1 cellular context compared by ENCODE assay signal in the genomic region with DNA sequence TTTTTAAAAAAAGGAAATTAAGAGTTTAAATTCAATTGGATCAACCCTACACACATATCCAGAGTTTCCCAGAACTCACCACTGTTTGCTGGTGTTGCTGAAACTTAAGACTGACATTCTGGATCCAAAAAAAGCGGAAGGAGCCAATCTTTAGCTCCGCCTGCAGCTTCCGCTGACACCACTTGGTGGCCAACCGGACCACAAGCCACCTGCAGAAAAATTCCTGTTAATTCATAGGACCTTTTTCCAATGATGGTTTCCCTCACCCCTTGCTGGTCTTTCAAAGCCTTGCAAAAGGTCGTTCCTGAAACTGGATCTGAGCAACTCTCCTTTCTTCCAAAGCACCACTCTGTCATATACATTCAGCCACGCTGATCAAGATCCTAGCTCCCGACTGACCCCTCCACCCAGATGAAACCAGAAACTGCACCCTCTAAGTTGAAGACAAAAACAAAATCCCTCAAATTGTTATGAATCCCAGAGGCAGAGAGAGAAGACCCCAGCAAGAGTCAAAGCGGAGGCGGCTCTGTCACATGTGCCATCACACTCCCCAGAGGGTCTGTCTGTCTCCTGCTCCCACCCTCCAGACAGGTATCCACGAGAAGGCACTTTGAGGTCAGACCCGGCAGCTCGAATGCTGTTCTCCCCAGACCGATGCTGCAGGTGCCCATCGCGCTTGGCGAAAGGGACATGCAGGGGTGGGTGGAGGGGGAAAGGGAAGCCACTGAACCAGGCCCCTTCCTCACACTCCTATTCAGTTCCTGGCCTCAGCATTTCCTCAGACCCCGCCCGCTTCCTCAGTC.
TF ChIP-seq lines count a peak whose summit lies in the region.

No MANE protein-coding gene starts in this region.

TF ChIP-seq in K562, 482 proteins besides CTCF, POLR2A, EP300 and RAD21 (continued from another document and continues in another):
- TF ChIP-seq, protein P1, sequence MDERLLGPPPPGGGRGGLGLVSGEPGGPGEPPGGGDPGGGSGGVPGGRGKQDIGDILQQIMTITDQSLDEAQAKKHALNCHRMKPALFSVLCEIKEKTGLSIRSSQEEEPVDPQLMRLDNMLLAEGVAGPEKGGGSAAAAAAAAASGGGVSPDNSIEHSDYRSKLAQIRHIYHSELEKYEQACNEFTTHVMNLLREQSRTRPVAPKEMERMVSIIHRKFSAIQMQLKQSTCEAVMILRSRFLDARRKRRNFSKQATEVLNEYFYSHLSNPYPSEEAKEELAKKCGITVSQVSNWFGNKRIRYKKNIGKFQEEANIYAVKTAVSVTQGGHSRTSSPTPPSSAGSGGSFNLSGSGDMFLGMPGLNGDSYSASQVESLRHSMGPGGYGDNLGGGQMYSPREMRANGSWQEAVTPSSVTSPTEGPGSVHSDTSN (CRISPR knock-in tag; IDR thresholded peaks at IDR 0.05; ENCODE audit: low read depth): no peak
- TF ChIP-seq, protein P1 (tag; conservative IDR thresholded peaks at IDR 0.05; ENCODE audit: low read depth): peak; percentile 24; the same call in 1 of the 2 replicates
- TF ChIP-seq KDM2B (CRISPR knock-in tag; IDR thresholded peaks at IDR 0.05): 0 out of 2 replicates have a peak, but pooled peaks have one; percentile 13
- peak; percentile 26 for TF ChIP-seq RBM39 (optimal IDR thresholded peaks at IDR 0.05; ENCODE audit: low read depth, low read length)
- 0 out of 2 replicates have a peak, but pooled peaks have one; percentile 25 for TF ChIP-seq CREM (IDR thresholded peaks at IDR 0.05; ENCODE audit: low read depth)
- peak; percentile 51 for TF ChIP-seq MYC (IDR thresholded peaks at IDR 0.05; ENCODE audit: low read depth, low read length)
- no peak for TF ChIP-seq MYC (CRISPR knock-in tag; IDR thresholded peaks at IDR 0.05; ENCODE audit: borderline replicate concordance, low read depth)
- TF ChIP-seq SIN3A (IDR thresholded peaks at IDR 0.05; ENCODE audit: borderline replicate concordance in 2 of 2, control insufficient read depth in 1 of 2, low read depth in 2 of 2, low read length in 2 of 2): peak; percentile 61 to 87; a peak in 2 of 4 replicates
- TF ChIP-seq, protein P2, sequence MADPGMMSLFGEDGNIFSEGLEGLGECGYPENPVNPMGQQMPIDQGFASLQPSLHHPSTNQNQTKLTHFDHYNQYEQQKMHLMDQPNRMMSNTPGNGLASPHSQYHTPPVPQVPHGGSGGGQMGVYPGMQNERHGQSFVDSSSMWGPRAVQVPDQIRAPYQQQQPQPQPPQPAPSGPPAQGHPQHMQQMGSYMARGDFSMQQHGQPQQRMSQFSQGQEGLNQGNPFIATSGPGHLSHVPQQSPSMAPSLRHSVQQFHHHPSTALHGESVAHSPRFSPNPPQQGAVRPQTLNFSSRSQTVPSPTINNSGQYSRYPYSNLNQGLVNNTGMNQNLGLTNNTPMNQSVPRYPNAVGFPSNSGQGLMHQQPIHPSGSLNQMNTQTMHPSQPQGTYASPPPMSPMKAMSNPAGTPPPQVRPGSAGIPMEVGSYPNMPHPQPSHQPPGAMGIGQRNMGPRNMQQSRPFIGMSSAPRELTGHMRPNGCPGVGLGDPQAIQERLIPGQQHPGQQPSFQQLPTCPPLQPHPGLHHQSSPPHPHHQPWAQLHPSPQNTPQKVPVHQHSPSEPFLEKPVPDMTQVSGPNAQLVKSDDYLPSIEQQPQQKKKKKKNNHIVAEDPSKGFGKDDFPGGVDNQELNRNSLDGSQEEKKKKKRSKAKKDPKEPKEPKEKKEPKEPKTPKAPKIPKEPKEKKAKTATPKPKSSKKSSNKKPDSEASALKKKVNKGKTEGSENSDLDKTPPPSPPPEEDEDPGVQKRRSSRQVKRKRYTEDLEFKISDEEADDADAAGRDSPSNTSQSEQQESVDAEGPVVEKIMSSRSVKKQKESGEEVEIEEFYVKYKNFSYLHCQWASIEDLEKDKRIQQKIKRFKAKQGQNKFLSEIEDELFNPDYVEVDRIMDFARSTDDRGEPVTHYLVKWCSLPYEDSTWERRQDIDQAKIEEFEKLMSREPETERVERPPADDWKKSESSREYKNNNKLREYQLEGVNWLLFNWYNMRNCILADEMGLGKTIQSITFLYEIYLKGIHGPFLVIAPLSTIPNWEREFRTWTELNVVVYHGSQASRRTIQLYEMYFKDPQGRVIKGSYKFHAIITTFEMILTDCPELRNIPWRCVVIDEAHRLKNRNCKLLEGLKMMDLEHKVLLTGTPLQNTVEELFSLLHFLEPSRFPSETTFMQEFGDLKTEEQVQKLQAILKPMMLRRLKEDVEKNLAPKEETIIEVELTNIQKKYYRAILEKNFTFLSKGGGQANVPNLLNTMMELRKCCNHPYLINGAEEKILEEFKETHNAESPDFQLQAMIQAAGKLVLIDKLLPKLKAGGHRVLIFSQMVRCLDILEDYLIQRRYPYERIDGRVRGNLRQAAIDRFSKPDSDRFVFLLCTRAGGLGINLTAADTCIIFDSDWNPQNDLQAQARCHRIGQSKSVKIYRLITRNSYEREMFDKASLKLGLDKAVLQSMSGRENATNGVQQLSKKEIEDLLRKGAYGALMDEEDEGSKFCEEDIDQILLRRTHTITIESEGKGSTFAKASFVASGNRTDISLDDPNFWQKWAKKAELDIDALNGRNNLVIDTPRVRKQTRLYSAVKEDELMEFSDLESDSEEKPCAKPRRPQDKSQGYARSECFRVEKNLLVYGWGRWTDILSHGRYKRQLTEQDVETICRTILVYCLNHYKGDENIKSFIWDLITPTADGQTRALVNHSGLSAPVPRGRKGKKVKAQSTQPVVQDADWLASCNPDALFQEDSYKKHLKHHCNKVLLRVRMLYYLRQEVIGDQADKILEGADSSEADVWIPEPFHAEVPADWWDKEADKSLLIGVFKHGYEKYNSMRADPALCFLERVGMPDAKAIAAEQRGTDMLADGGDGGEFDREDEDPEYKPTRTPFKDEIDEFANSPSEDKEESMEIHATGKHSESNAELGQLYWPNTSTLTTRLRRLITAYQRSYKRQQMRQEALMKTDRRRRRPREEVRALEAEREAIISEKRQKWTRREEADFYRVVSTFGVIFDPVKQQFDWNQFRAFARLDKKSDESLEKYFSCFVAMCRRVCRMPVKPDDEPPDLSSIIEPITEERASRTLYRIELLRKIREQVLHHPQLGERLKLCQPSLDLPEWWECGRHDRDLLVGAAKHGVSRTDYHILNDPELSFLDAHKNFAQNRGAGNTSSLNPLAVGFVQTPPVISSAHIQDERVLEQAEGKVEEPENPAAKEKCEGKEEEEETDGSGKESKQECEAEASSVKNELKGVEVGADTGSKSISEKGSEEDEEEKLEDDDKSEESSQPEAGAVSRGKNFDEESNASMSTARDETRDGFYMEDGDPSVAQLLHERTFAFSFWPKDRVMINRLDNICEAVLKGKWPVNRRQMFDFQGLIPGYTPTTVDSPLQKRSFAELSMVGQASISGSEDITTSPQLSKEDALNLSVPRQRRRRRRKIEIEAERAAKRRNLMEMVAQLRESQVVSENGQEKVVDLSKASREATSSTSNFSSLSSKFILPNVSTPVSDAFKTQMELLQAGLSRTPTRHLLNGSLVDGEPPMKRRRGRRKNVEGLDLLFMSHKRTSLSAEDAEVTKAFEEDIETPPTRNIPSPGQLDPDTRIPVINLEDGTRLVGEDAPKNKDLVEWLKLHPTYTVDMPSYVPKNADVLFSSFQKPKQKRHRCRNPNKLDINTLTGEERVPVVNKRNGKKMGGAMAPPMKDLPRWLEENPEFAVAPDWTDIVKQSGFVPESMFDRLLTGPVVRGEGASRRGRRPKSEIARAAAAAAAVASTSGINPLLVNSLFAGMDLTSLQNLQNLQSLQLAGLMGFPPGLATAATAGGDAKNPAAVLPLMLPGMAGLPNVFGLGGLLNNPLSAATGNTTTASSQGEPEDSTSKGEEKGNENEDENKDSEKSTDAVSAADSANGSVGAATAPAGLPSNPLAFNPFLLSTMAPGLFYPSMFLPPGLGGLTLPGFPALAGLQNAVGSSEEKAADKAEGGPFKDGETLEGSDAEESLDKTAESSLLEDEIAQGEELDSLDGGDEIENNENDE (IDR thresholded peaks at IDR 0.05; ENCODE audit: low read depth, low read length): no peak
- peak; percentile 43 for TF ChIP-seq CHD1 (IDR thresholded peaks at IDR 0.05; ENCODE audit: low read length)
- no peak for TF ChIP-seq NCOR1 (IDR thresholded peaks at IDR 0.05)
- no peak for TF ChIP-seq MIER1 (IDR thresholded peaks at IDR 0.05; ENCODE audit: low read depth)
- TF ChIP-seq CHD2 (IDR thresholded peaks at IDR 0.05; ENCODE audit: low read depth, low read length): 0 out of 2 replicates have a peak, but pooled peaks have one; percentile 15
- TF ChIP-seq NONO (IDR thresholded peaks at IDR 0.05; ENCODE audit: low read depth in 2 of 2, low read length in 1 of 2): 0 out of 4 replicates have a peak, but pooled peaks of 1 of the 2 experiments have one; percentile 11
- peak; percentile 70 for TF ChIP-seq ELF1 (tag; IDR thresholded peaks at IDR 0.05)
- TF ChIP-seq, protein P3, sequence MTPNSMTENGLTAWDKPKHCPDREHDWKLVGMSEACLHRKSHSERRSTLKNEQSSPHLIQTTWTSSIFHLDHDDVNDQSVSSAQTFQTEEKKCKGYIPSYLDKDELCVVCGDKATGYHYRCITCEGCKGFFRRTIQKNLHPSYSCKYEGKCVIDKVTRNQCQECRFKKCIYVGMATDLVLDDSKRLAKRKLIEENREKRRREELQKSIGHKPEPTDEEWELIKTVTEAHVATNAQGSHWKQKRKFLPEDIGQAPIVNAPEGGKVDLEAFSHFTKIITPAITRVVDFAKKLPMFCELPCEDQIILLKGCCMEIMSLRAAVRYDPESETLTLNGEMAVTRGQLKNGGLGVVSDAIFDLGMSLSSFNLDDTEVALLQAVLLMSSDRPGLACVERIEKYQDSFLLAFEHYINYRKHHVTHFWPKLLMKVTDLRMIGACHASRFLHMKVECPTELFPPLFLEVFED (CRISPR knock-in tag; conservative IDR thresholded peaks at IDR 0.05): 0 out of 2 replicates have a peak, but pooled peaks have one; percentile 33
- peak; percentile 6 for TF ChIP-seq MEIS2 (IDR thresholded peaks at IDR 0.05; ENCODE audit: partially characterized antibody)
- peak; percentile 57; the same call in 1 of the 2 replicates for TF ChIP-seq JUND (IDR thresholded peaks at IDR 0.05; ENCODE audit: borderline replicate concordance, low read depth, low read length)
- TF ChIP-seq JUND (tag; IDR thresholded peaks at IDR 0.05; ENCODE audit: borderline replicate concordance, low read depth, low read length): 0 out of 3 replicates have a peak, but pooled peaks have one; percentile 14
- no peak for TF ChIP-seq RFX7 (CRISPR knock-in tag; IDR thresholded peaks at IDR 0.05)
- TF ChIP-seq, protein P4, sequence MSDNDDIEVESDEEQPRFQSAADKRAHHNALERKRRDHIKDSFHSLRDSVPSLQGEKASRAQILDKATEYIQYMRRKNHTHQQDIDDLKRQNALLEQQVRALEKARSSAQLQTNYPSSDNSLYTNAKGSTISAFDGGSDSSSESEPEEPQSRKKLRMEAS (CRISPR knock-in tag; IDR thresholded peaks at IDR 0.05): 0 out of 2 replicates have a peak, but pooled peaks have one; percentile 38
- TF ChIP-seq, protein P5, sequence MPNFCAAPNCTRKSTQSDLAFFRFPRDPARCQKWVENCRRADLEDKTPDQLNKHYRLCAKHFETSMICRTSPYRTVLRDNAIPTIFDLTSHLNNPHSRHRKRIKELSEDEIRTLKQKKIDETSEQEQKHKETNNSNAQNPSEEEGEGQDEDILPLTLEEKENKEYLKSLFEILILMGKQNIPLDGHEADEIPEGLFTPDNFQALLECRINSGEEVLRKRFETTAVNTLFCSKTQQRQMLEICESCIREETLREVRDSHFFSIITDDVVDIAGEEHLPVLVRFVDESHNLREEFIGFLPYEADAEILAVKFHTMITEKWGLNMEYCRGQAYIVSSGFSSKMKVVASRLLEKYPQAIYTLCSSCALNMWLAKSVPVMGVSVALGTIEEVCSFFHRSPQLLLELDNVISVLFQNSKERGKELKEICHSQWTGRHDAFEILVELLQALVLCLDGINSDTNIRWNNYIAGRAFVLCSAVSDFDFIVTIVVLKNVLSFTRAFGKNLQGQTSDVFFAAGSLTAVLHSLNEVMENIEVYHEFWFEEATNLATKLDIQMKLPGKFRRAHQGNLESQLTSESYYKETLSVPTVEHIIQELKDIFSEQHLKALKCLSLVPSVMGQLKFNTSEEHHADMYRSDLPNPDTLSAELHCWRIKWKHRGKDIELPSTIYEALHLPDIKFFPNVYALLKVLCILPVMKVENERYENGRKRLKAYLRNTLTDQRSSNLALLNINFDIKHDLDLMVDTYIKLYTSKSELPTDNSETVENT (CRISPR knock-in tag; IDR thresholded peaks at IDR 0.05): 0 out of 2 replicates have a peak, but pooled peaks have one; percentile 25
- TF ChIP-seq, protein P6, sequence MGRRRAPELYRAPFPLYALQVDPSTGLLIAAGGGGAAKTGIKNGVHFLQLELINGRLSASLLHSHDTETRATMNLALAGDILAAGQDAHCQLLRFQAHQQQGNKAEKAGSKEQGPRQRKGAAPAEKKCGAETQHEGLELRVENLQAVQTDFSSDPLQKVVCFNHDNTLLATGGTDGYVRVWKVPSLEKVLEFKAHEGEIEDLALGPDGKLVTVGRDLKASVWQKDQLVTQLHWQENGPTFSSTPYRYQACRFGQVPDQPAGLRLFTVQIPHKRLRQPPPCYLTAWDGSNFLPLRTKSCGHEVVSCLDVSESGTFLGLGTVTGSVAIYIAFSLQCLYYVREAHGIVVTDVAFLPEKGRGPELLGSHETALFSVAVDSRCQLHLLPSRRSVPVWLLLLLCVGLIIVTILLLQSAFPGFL (CRISPR knock-in tag; IDR thresholded peaks at IDR 0.05): peak; percentile 2; the same call in 1 of the 2 replicates
- TF ChIP-seq DPF2 (IDR thresholded peaks at IDR 0.05): peak; percentile 43; the same call in 1 of the 2 replicates
- TF ChIP-seq ZBTB8A (IDR thresholded peaks at IDR 0.05; ENCODE audit: partially characterized antibody): no peak
- 0 out of 2 replicates have a peak, but pooled peaks have one; percentile 20 for TF ChIP-seq MEF2A (IDR thresholded peaks at IDR 0.05; ENCODE audit: control insufficient read depth, low read depth, low read length)
- TF ChIP-seq CTBP1 (IDR thresholded peaks at IDR 0.05; ENCODE audit: borderline replicate concordance): peak; percentile 16; the same call in 1 of the 2 replicates
